8 cellular contexts compared by ENCODE assay signal in genomic region chr2:177239934-177240600, GRCh38. TPM values are rescaled to one million over a fixed set of nuclear protein-coding genes. Genes with fewer than 3 reads are reported as not detected.
A peak's percentile ranks its signal among the peaks of the same experiment; 100 is the strongest.
DNase-seq lines count a peak whose midpoint lies in the region; ATAC-seq, FAIRE-seq and TF ChIP-seq lines count a peak whose summit lies in the region.

No MANE protein-coding gene starts in this region.

- no peak overlapping the region for H2AFZ ChIP-seq in ACC112 (ENCODE audit: low read length, unreplicated experiment)

- H4K8ac ChIP-seq in mesendoderm (ENCODE audit: low read depth, low read length), result no peak overlapping the region

- H2BK15ac ChIP-seq in mesendoderm (replicated peaks; ENCODE audit: low read depth), result no peak overlapping the region

- TF ChIP-seq CTCF in colonic mucosa (IDR thresholded peaks at IDR 0.05), result no peak
- no peak for TF ChIP-seq CTCF in uterus (IDR thresholded peaks at IDR 0.05)

- no peak overlapping the region for H2BK5ac ChIP-seq in mesendoderm (ENCODE audit: low read length)

- H3K4me2 ChIP-seq in mesendoderm (ENCODE audit: low read length), result no peak overlapping the region

- H3K56ac ChIP-seq in mesendoderm (ENCODE audit: low read length), result no peak overlapping the region

- H3K79me1 ChIP-seq in mesendoderm (ENCODE audit: low read length), result peaks cover 26% of the 10 kb centered on the region

- peak overlapping the region; percentile 99 for H3K27ac ChIP-seq in ACC112 (ENCODE audit: low read depth, low read length)
- H3K27ac ChIP-seq in colonic mucosa, result peak overlapping the region; percentile 91
- H3K27ac ChIP-seq in mesendoderm (ENCODE audit: low read depth, low read length), result no peak overlapping the region
- H3K27ac ChIP-seq in uterus, result peak overlapping the region; percentile 69 to 89

- peak overlapping the region in 1 of 2 donors; percentile 42 for H3K9ac ChIP-seq in colonic mucosa (ENCODE audit: low read depth in 2 of 2, low read length in 2 of 2)
- H3K9ac ChIP-seq in mesendoderm (ENCODE audit: low read length), result no peak overlapping the region

- no peak overlapping the region for H2AK5ac ChIP-seq in mesendoderm (ENCODE audit: low read length)

- H4K5ac ChIP-seq in mesendoderm (ENCODE audit: low read length), result no peak overlapping the region

- peak in 1 of 2 donors; percentile 17 for TF ChIP-seq POLR2A in uterus (IDR thresholded peaks at IDR 0.05)

- intact Hi-C loops in colonic mucosa (cut with DNase I), result no loop called here
- intact Hi-C loops in uterus (cut with DNase I; ENCODE audit: low total_unique reads), result no loop called here

- H2BK120ac ChIP-seq in mesendoderm (ENCODE audit: low read depth, low read length), result no peak overlapping the region

- no CpG with 5 or more reads among the region's 5 CpGs for WGBS in mesendoderm (ENCODE audit: extremely low coverage, insufficient coverage, low lambda C conversion rate)

- DNase-seq in RCC 7860 (ENCODE audit: low spot score), result peak; percentile 75
- DNase-seq in colonic mucosa, result peak; percentile 76
- DNase-seq in mesendoderm, result no peak
- DNase-seq in uterus, result no peak

- H3K18ac ChIP-seq in mesendoderm (ENCODE audit: low read length), result peak overlapping the region; percentile 84

- H3K27me3 ChIP-seq in ACC112 (ENCODE audit: insufficient read depth, low read length) (no peaks in the 10 kb centered on the region), colonic mucosa (no peaks in the 10 kb centered on the region), mesendoderm (ENCODE audit: insufficient read depth, low read length, poor library complexity) (no peaks in the 10 kb centered on the region), uterus (no peaks in the 10 kb centered on the region)

- no peak overlapping the region for H3K23ac ChIP-seq in mesendoderm (ENCODE audit: low read length)

- H3K9me3 ChIP-seq in colonic mucosa (no peaks in the 10 kb centered on the region), uterus (no peaks in the 10 kb centered on the region)

- no peak overlapping the region for H3K4ac ChIP-seq in mesendoderm (ENCODE audit: low read depth, low read length)

- H3K4me1 ChIP-seq in ACC112 (ENCODE audit: control insufficient read depth, insufficient read depth, low read length, unreplicated experiment) (peaks cover 63% of the 10 kb centered on the region), colonic mucosa (peaks cover 24% of the 10 kb centered on the region), mesendoderm (ENCODE audit: control insufficient read depth, low read depth, low read length) (peaks cover 11% of the 10 kb centered on the region), uterus (peaks cover 6 to 28% of the 10 kb centered on the region in 2 donors)

- H3K4me3 ChIP-seq in ACC112 (ENCODE audit: low read depth, low read length), result peak overlapping the region; percentile 65
- no peak overlapping the region for H3K4me3 ChIP-seq in colonic mucosa
- H3K4me3 ChIP-seq in mesendoderm (ENCODE audit: low read length), result no peak overlapping the region
- no peak overlapping the region for H3K4me3 ChIP-seq in uterus

- H3K79me2 ChIP-seq in ACC112 (ENCODE audit: control insufficient read depth, insufficient read depth, low read length, unreplicated experiment) (peaks cover 96% of the 10 kb centered on the region), mesendoderm (ENCODE audit: control insufficient read depth, insufficient read depth, low read length) (peaks cover 66% of the 10 kb centered on the region)

- FAIRE-seq in RCC 7860 (lab: Jason Lieb, UNC), result peak; percentile 80

- ATAC-seq in GM18517 (IDR thresholded peaks at IDR 0.05; ENCODE audit: unreplicated experiment), result peak; percentile 44
- ATAC-seq in HG03139 (IDR thresholded peaks at IDR 0.05; ENCODE audit: unreplicated experiment), result peak; percentile 60
- no peak for ATAC-seq in GM19324 (IDR thresholded peaks at IDR 0.05; ENCODE audit: low FRiP score, unreplicated experiment)

- H3K36me3 ChIP-seq in ACC112 (ENCODE audit: insufficient read depth, low read length) (no peaks in the 10 kb centered on the region), colonic mucosa (no peaks in the 10 kb centered on the region), mesendoderm (ENCODE audit: control insufficient read depth, insufficient read depth, low read length) (no peaks in the 10 kb centered on the region), uterus (no peaks in the 10 kb centered on the region)

RNA-seq across cellular contexts. Expression of gene NFE2L2, which starts 24.5 kb away (rescaled TPM):
- total RNA-seq in colonic mucosa (10 to 100 TPM; 81.5 to 87.6 TPM), uterus (100 to 1,000 TPM in 1 of 4 donors, 10 to 100 TPM in 3; 53.0 to 148 (median 90.0) TPM)
- 33.0 TPM for polyA plus RNA-seq in mesendoderm (2013, experiment 1 of 2)
- polyA plus RNA-seq in mesendoderm (2013, experiment 2 of 2), result 35.1 TPM

RNA-seq across cellular contexts. Expression of gene HNRNPA3, which starts 27.5 kb away (rescaled TPM):
- 100 to 1,000 TPM; 147 to 278 TPM for total RNA-seq in colonic mucosa
- 641 TPM for polyA plus RNA-seq in mesendoderm (2013, experiment 1 of 2)
- polyA plus RNA-seq in mesendoderm (2013, experiment 2 of 2), result 604 TPM
- total RNA-seq in uterus, result 100 to 1,000 TPM in 2 of 4 donors, 10 to 100 TPM in 2; 56.4 to 256 (median 107) TPM

Comparison
In these comparisons a context has a peak if more than half of its experiments do, and no peak if none do; other contexts are left out.
1. DNase-seq: peak in RCC 7860 (single experiment) and colonic mucosa (single experiment); none in mesendoderm (single experiment) and uterus (0 of 2).